In genomic region chrX:154541896-154542722, GRCh38 we compare ENCODE assay signal across 1 cellular context.
TF ChIP-seq lines count a peak whose summit lies in the region.

No MANE protein-coding gene starts in this region.

TF ChIP-seq in HepG2, 621 proteins besides CTCF, POLR2A, EP300 and RAD21 (continued from another document and continues in another):
- TF ChIP-seq, protein P1, sequence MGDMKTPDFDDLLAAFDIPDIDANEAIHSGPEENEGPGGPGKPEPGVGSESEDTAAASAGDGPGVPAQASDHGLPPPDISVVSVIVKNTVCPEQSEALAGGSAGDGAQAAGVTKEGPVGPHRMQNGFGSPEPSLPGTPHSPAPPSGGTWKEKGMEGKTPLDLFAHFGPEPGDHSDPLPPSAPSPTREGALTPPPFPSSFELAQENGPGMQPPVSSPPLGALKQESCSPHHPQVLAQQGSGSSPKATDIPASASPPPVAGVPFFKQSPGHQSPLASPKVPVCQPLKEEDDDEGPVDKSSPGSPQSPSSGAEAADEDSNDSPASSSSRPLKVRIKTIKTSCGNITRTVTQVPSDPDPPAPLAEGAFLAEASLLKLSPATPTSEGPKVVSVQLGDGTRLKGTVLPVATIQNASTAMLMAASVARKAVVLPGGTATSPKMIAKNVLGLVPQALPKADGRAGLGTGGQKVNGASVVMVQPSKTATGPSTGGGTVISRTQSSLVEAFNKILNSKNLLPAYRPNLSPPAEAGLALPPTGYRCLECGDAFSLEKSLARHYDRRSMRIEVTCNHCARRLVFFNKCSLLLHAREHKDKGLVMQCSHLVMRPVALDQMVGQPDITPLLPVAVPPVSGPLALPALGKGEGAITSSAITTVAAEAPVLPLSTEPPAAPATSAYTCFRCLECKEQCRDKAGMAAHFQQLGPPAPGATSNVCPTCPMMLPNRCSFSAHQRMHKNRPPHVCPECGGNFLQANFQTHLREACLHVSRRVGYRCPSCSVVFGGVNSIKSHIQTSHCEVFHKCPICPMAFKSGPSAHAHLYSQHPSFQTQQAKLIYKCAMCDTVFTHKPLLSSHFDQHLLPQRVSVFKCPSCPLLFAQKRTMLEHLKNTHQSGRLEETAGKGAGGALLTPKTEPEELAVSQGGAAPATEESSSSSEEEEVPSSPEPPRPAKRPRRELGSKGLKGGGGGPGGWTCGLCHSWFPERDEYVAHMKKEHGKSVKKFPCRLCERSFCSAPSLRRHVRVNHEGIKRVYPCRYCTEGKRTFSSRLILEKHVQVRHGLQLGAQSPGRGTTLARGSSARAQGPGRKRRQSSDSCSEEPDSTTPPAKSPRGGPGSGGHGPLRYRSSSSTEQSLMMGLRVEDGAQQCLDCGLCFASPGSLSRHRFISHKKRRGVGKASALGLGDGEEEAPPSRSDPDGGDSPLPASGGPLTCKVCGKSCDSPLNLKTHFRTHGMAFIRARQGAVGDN (CRISPR knock-in tag; IDR thresholded peaks at IDR 0.05) = peak; percentile 84; the same call in 1 of the 2 replicates
- peak; percentile 74 for TF ChIP-seq ZBTB7B (CRISPR knock-in tag; IDR thresholded peaks at IDR 0.05)
- peak; percentile 67; the same call in 1 of the 2 replicates for TF ChIP-seq MEIS2 (CRISPR knock-in tag; IDR thresholded peaks at IDR 0.05)
- peak; percentile 67 for TF ChIP-seq GATAD2A (CRISPR knock-in tag; IDR thresholded peaks at IDR 0.05)
- TF ChIP-seq ZNF782 (CRISPR knock-in tag; IDR thresholded peaks at IDR 0.05; ENCODE audit: borderline replicate concordance) = peak; percentile 100
- TF ChIP-seq NCOA2 (CRISPR knock-in tag; IDR thresholded peaks at IDR 0.05) = peak; percentile 79
- no peak for TF ChIP-seq KLF15 (CRISPR knock-in tag; IDR thresholded peaks at IDR 0.05; ENCODE audit: borderline replicate concordance)
- TF ChIP-seq SMAD3 (CRISPR knock-in tag; IDR thresholded peaks at IDR 0.05) = no peak
- TF ChIP-seq MAZ (IDR thresholded peaks at IDR 0.05; ENCODE audit: borderline replicate concordance, low read depth, low read length) = peak; percentile 21; the same call in 1 of the 2 replicates
- peak; percentile 56; the same call in 1 of the 2 replicates for TF ChIP-seq MAZ (CRISPR knock-in tag; IDR thresholded peaks at IDR 0.05; ENCODE audit: low read depth)
- TF ChIP-seq EED (CRISPR knock-in tag; IDR thresholded peaks at IDR 0.05) = no peak
- no peak for TF ChIP-seq GPN1 (CRISPR knock-in tag; IDR thresholded peaks at IDR 0.05; ENCODE audit: borderline replicate concordance)
- no peak for TF ChIP-seq BRD4 (CRISPR knock-in tag; IDR thresholded peaks at IDR 0.05)
- TF ChIP-seq SP1 (IDR thresholded peaks at IDR 0.05) = no peak
- TF ChIP-seq SP1 (CRISPR knock-in tag; IDR thresholded peaks at IDR 0.05) = no peak
- no peak for TF ChIP-seq ZNF841 (CRISPR knock-in tag; IDR thresholded peaks at IDR 0.05; ENCODE audit: borderline replicate concordance)
- TF ChIP-seq ZNF609 (CRISPR knock-in tag; IDR thresholded peaks at IDR 0.05; ENCODE audit: borderline replicate concordance) = peak; percentile 28; the same call in 1 of the 2 replicates
- TF ChIP-seq, protein P2, sequence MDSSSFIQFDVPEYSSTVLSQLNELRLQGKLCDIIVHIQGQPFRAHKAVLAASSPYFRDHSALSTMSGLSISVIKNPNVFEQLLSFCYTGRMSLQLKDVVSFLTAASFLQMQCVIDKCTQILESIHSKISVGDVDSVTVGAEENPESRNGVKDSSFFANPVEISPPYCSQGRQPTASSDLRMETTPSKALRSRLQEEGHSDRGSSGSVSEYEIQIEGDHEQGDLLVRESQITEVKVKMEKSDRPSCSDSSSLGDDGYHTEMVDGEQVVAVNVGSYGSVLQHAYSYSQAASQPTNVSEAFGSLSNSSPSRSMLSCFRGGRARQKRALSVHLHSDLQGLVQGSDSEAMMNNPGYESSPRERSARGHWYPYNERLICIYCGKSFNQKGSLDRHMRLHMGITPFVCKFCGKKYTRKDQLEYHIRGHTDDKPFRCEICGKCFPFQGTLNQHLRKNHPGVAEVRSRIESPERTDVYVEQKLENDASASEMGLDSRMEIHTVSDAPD (CRISPR knock-in tag; IDR thresholded peaks at IDR 0.05) = no peak
- no peak for TF ChIP-seq ZNF335 (CRISPR knock-in tag; IDR thresholded peaks at IDR 0.05)
- TF ChIP-seq CSRNP1 (CRISPR knock-in tag; IDR thresholded peaks at IDR 0.05) = peak; percentile 41; the same call in 1 of the 2 replicates
- peak; percentile 20 for TF ChIP-seq POLR2G (IDR thresholded peaks at IDR 0.05; ENCODE audit: low read depth, low read length)
- TF ChIP-seq THRA (CRISPR knock-in tag; IDR thresholded peaks at IDR 0.05; ENCODE audit: borderline replicate concordance) = 0 out of 2 replicates have a peak, but pooled peaks have one; percentile 59
- TF ChIP-seq SOX13 (IDR thresholded peaks at IDR 0.05) = 0 out of 2 replicates have a peak, but pooled peaks have one; percentile 37
- TF ChIP-seq SOX13 (CRISPR knock-in tag; conservative IDR thresholded peaks at IDR 0.05 in 1 of 2, IDR thresholded peaks at IDR 0.05 in 1 of 2) = peak in 1 of 2 experiments; percentile 51; a peak in 1 of 4 replicates
- TF ChIP-seq KDM6A (CRISPR knock-in tag; IDR thresholded peaks at IDR 0.05; ENCODE audit: low read depth) = peak; percentile 41; the same call in 1 of the 2 replicates
- TF ChIP-seq NFIC (IDR thresholded peaks at IDR 0.05; ENCODE audit: low read length) = no peak
- no peak for TF ChIP-seq SNAI1 (CRISPR knock-in tag; IDR thresholded peaks at IDR 0.05; ENCODE audit: borderline replicate concordance)
- no peak for TF ChIP-seq ZNF747 (CRISPR knock-in tag; IDR thresholded peaks at IDR 0.05; ENCODE audit: borderline replicate concordance)
- TF ChIP-seq MTERF4 (CRISPR knock-in tag; IDR thresholded peaks at IDR 0.05) = no peak
- peak; percentile 38 for TF ChIP-seq PHF5A (CRISPR knock-in tag; IDR thresholded peaks at IDR 0.05; ENCODE audit: low read depth, unreplicated experiment)
- 0 out of 2 replicates have a peak, but pooled peaks have one; percentile 37 for TF ChIP-seq GATA4 (IDR thresholded peaks at IDR 0.05; ENCODE audit: borderline replicate concordance, low read depth)
- TF ChIP-seq BCL6 (CRISPR knock-in tag; IDR thresholded peaks at IDR 0.05) = peak; percentile 58
- no peak for TF ChIP-seq FOXP1 (IDR thresholded peaks at IDR 0.05)
- TF ChIP-seq FOXP1 (CRISPR knock-in tag; IDR thresholded peaks at IDR 0.05) = peak; percentile 16; the same call in 1 of the 2 replicates
- TF ChIP-seq ZNF501 (CRISPR knock-in tag; IDR thresholded peaks at IDR 0.05) = no peak
- peak; percentile 48; the same call in 1 of the 2 replicates for TF ChIP-seq KAT8 (CRISPR knock-in tag; IDR thresholded peaks at IDR 0.05)
- no peak for TF ChIP-seq LRRFIP1 (CRISPR knock-in tag; conservative IDR thresholded peaks at IDR 0.05)
- peak; percentile 42 for TF ChIP-seq ZFY (CRISPR knock-in tag; IDR thresholded peaks at IDR 0.05)
- TF ChIP-seq NR2F1 (CRISPR knock-in tag; IDR thresholded peaks at IDR 0.05) = peak; percentile 84 to 88
- no peak for TF ChIP-seq LCORL (IDR thresholded peaks at IDR 0.05)
- TF ChIP-seq LCORL (CRISPR knock-in tag; IDR thresholded peaks at IDR 0.05) = peak; percentile 71; the same call in 1 of the 2 replicates
- no peak for TF ChIP-seq NONO (IDR thresholded peaks at IDR 0.05)
- no peak for TF ChIP-seq NONO (CRISPR knock-in tag; conservative IDR thresholded peaks at IDR 0.05)
- TF ChIP-seq, protein P3, sequence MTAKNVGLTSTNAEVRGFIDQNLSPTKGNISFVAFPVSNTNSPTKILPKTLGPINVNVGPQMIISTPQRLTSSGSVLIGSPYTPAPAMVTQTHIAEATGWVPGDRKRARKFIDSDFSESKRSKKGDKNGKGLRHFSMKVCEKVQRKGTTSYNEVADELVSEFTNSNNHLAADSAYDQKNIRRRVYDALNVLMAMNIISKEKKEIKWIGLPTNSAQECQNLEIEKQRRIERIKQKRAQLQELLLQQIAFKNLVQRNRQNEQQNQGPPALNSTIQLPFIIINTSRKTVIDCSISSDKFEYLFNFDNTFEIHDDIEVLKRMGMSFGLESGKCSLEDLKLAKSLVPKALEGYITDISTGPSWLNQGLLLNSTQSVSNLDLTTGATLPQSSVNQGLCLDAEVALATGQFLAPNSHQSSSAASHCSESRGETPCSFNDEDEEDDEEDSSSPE (CRISPR knock-in tag; IDR thresholded peaks at IDR 0.05) = 0 out of 2 replicates have a peak, but pooled peaks have one; percentile 15
- no peak for TF ChIP-seq ATF7 (IDR thresholded peaks at IDR 0.05)
- TF ChIP-seq ATF7 (CRISPR knock-in tag; IDR thresholded peaks at IDR 0.05) = no peak
- peak; percentile 40; the same call in 1 of the 2 replicates for TF ChIP-seq ZNF350 (CRISPR knock-in tag; IDR thresholded peaks at IDR 0.05; ENCODE audit: borderline replicate concordance, low read depth)
- peak in 1 of 2 experiments; percentile 34; a peak in 1 of 4 replicates for TF ChIP-seq KLF16 (CRISPR knock-in tag; IDR thresholded peaks at IDR 0.05)
- peak; percentile 75; the same call in 1 of the 2 replicates for TF ChIP-seq ZNF230 (CRISPR knock-in tag; IDR thresholded peaks at IDR 0.05)
